Comparison of ENCODE assay signal across 14 cellular contexts in the genomic region with DNA sequence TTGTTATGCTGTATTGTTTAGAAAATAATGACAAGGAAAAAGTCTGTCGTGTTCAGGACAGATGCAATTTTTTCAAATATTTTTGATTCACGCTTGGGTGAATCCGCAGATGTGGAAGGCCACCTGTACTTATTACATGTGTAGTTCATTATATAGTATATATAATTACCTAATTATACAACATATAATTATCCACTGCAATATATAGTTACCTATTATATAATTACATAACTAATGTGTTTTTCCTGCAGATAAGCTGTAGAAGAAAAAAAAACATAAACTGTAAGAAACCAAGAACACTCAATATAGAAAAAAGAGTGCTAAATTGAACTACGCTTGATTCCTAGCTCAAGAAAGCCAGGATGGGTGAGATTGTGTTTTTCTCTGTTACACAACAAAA.
DNase-seq lines count a peak whose midpoint lies in the region; ATAC-seq and TF ChIP-seq lines count a peak whose summit lies in the region.
"Had no signal": no experiment of that assay in that cellular context is flagged by ENCODE, and none has a peak within 500 bp of the region (broad histone marks: within the 10 kb centered on the region; RNA-seq: fewer than 3 reads in every experiment).

No MANE protein-coding gene starts in this region.

- no peaks in the 10 kb centered on the region for H3K27me3 ChIP-seq in BLaER1 treated with 17β-estradiol and CSF1 and Interleukin-3, amounts not matched to agents 10 nM and 100 nM
- no peaks in the 10 kb centered on the region for H3K27me3 ChIP-seq in foreskin keratinocyte
- H3K27me3 ChIP-seq: BE2C had no signal

- POLR2A ChIA-PET in HEK293 (lab: Yijun Ruan, JAX), result no interaction called here

- H3K4me3 ChIP-seq in BLaER1 treated with 17β-estradiol and CSF1 and Interleukin-3, amounts not matched to agents 10 nM and 100 nM, result peak overlapping the region in 6 of 10 experiments; percentile 20 to 46 (median 42); a peak in 6 of 20 replicates
- no peak overlapping the region for H3K4me3 ChIP-seq in HEK293 (ENCODE audit: low read depth, low read length)
- no peak overlapping the region for H3K4me3 ChIP-seq in SK-N-MC

- no peaks in the 10 kb centered on the region for H3K9me3 ChIP-seq in BLaER1 treated with 17β-estradiol and CSF1 and Interleukin-3, amounts not matched to agents 10 nM and 100 nM (replicated peaks in 1 of 11)
- no peaks in the 10 kb centered on the region for H3K9me3 ChIP-seq in HEK293 (ENCODE audit: control insufficient read depth, insufficient read depth, low read depth, low read length)
- H3K9me3 ChIP-seq in SK-N-MC (ENCODE audit: low read depth, low read length), result no peaks in the 10 kb centered on the region
- H3K9me3 ChIP-seq: BE2C had no signal

- peak overlapping the region; percentile 67 to 92 (median 87); a peak in 20 of 22 replicates for H3K4me2 ChIP-seq in BLaER1 treated with 17β-estradiol and CSF1 and Interleukin-3, amounts not matched to agents 10 nM and 100 nM

- TF ChIP-seq CTCF in HEK293 (tag by site-specific recombination; IDR thresholded peaks at IDR 0.05) (no peak), foreskin keratinocyte (conservative IDR thresholded peaks at IDR 0.05) (no peak)

- H3K4me1 ChIP-seq in BLaER1 treated with 17β-estradiol and CSF1 and Interleukin-3, amounts not matched to agents 10 nM and 100 nM, result peaks cover 79 to 100% (median 95%) of the 10 kb centered on the region in 10 experiments
- H3K4me1 ChIP-seq in HEK293 (ENCODE audit: control insufficient read depth, insufficient read depth, low read length) (peaks cover 20% of the 10 kb centered on the region), foreskin keratinocyte (no peaks in the 10 kb centered on the region)
- H3K4me1 ChIP-seq: BE2C had no signal

- H3K27ac ChIP-seq in BLaER1 treated with 17β-estradiol and CSF1 and Interleukin-3, amounts not matched to agents 10 nM and 100 nM, result peak overlapping the region in 10 of 11 experiments; percentile 50 to 100 (median 96); a peak in 20 of 22 replicates
- H3K27ac ChIP-seq in HEK293 (ENCODE audit: extremely low read depth, low read depth, low read length), result no peak overlapping the region
- 0 out of 2 replicates have a peak overlapping the region, but pooled peaks have one; percentile 36 for H3K27ac ChIP-seq in SK-N-MC
- H3K27ac ChIP-seq in foreskin keratinocyte, result no peak overlapping the region

- H3K36me3 ChIP-seq in BLaER1 treated with 17β-estradiol and CSF1 and Interleukin-3, amounts not matched to agents 10 nM and 100 nM, result no peaks in the 10 kb centered on the region
- no peaks in the 10 kb centered on the region for H3K36me3 ChIP-seq in HEK293 (ENCODE audit: control insufficient read depth in 2 of 2, insufficient read depth in 1 of 2, low read length in 2 of 2)
- no peaks in the 10 kb centered on the region for H3K36me3 ChIP-seq in SK-N-MC (ENCODE audit: insufficient read depth, low read length)
- H3K36me3 ChIP-seq: BE2C had no signal

- H4K20me1 ChIP-seq in BLaER1 treated with 17β-estradiol and CSF1 and Interleukin-3, amounts not matched to agents 10 nM and 100 nM, result no peaks in the 10 kb centered on the region

- no peak for ATAC-seq in foreskin keratinocyte
- ATAC-seq in GM19328 (IDR thresholded peaks at IDR 0.05; ENCODE audit: unreplicated experiment), result no peak

- DNase-seq in NCI-H1417 (lab: John Stamatoyannopoulos, UW), result peak in 2 of 3 experiments; percentile 25 to 76
- DNase-seq in SK-N-MC (ENCODE audit: low read depth, low spot score), result no peak
- DNase-seq in foreskin keratinocyte, result no peak
- no peak for DNase-seq in dermis blood vessel endothelial cell
- DNase-seq: ACHN; BE2C; CD4-positive, alpha-beta memory T cell; DMS153; DMS79; GF-D8; H9 had no signal

- H3K9ac ChIP-seq in BLaER1 treated with 17β-estradiol and CSF1 and Interleukin-3, amounts not matched to agents 10 nM and 100 nM, result peak overlapping the region in 9 of 11 experiments; percentile 25 to 85 (median 78); a peak in 15 of 22 replicates
- no peak overlapping the region for H3K9ac ChIP-seq in SK-N-MC (ENCODE audit: insufficient read length)

- CTCF ChIA-PET in HEK293 (lab: Yijun Ruan, JAX), result interaction anchor here (0.5 to 1.0 kb wide), 4 partner anchors 90 to 299 kb away, joined by 3 to 4 read pairs (median 4); no protein-coding TSS in a partner anchor

TF ChIP-seq in HEK293, 187 proteins besides CTCF, POLR2A, EP300 and RAD21:
- TF ChIP-seq YY2 (tag by site-specific recombination; IDR thresholded peaks at IDR 0.05) (no peak), SP7 (tag by site-specific recombination; IDR thresholded peaks at IDR 0.05) (peak; percentile 96), BCL11B (tag by site-specific recombination; IDR thresholded peaks at IDR 0.05; ENCODE audit: low read depth) (no peak), ZNF488 (tag by site-specific recombination; IDR thresholded peaks at IDR 0.05) (no peak)

Comparison
In these comparisons a context has a peak if more than half of its experiments do, and no peak if none do; other contexts are left out.
1. H3K27ac ChIP-seq: peak in BLaER1 treated with 17β-estradiol and CSF1 and Interleukin-3, amounts not matched to agents 10 nM and 100 nM (10 of 11) and SK-N-MC (single experiment); none in HEK293 (single experiment) and foreskin keratinocyte (single experiment).
2. H3K4me3 ChIP-seq: peak in BLaER1 treated with 17β-estradiol and CSF1 and Interleukin-3, amounts not matched to agents 10 nM and 100 nM (6 of 10); none in HEK293 (single experiment) and SK-N-MC (single experiment).
3. DNase-seq: peak in NCI-H1417 (2 of 3); none in SK-N-MC (single experiment), foreskin keratinocyte (0 of 2) and dermis blood vessel endothelial cell (single experiment).